8 cellular contexts compared by ENCODE assay signal in genomic region chr1:17551755-17552234, GRCh38. TPM values are rescaled to one million over a fixed set of nuclear protein-coding genes. Genes with fewer than 3 reads are reported as not detected.
DNase-seq lines count a peak whose midpoint lies in the region; ATAC-seq and TF ChIP-seq lines count a peak whose summit lies in the region.

No MANE protein-coding gene starts in this region.

- peak overlapping the region; percentile 9 for H3K9ac ChIP-seq in HUES6 (ENCODE audit: low read length)
- peak overlapping the region; percentile 47 for H3K9ac ChIP-seq in iPS-15b (ENCODE audit: low read depth, low read length)

- H3K4me1 ChIP-seq in HUES6 (ENCODE audit: control insufficient read depth, insufficient read depth, low read length) (peaks cover 54% of the 10 kb centered on the region), iPS-15b (ENCODE audit: control insufficient read depth, insufficient read depth, low read length) (peaks cover 48% of the 10 kb centered on the region), OCI-LY7 (ENCODE audit: insufficient read depth, low read length, poor library complexity, severe bottlenecking) (no peaks in the 10 kb centered on the region)
- H3K4me1 ChIP-seq in naive thymus-derived CD4-positive, alpha-beta T cell (ENCODE audit: control insufficient read depth in 2 of 2, insufficient read depth in 2 of 2, low read length in 2 of 2) = no peaks in the 10 kb centered on the region

- DNase-seq in amniotic epithelial cell (ENCODE audit: low read depth) (peak; percentile 45), stromal cell of bone marrow (ENCODE audit: low read depth) (peak; percentile 58), OCI-LY7 (ENCODE audit: low spot score) (no peak)
- no peak for DNase-seq in naive thymus-derived CD4-positive, alpha-beta T cell

- H3K9me2 ChIP-seq in OCI-LY7 (ENCODE audit: insufficient read depth, low read length) = no peaks in the 10 kb centered on the region

- peaks cover 2 to 30% (median 11%) of the 10 kb centered on the region in 5 donors for H3K27me3 Mint-ChIP-seq in naive thymus-derived CD4-positive, alpha-beta T cell

- H3K27ac ChIP-seq in HUES6 (ENCODE audit: low read depth, low read length) = 0 out of 2 replicates have a peak overlapping the region, but pooled peaks have one; percentile 12
- H3K27ac ChIP-seq in naive thymus-derived CD4-positive, alpha-beta T cell (ENCODE audit: low read depth, low read length) = no peak overlapping the region
- no peak overlapping the region for H3K27ac ChIP-seq in OCI-LY7 (ENCODE audit: low read depth, low read length, poor library complexity, severe bottlenecking)

- no peaks in the 10 kb centered on the region for H3K4me1 Mint-ChIP-seq in naive thymus-derived CD4-positive, alpha-beta T cell

- no peak overlapping the region for H3K27ac Mint-ChIP-seq in naive thymus-derived CD4-positive, alpha-beta T cell

- ATAC-seq in GM21619 (IDR thresholded peaks at IDR 0.05; ENCODE audit: unreplicated experiment) = no peak
- no peak for ATAC-seq in naive thymus-derived CD4-positive, alpha-beta T cell
- no peak for ATAC-seq in HG02870 (IDR thresholded peaks at IDR 0.05; ENCODE audit: unreplicated experiment)

- POLR2A ChIA-PET in naive thymus-derived CD4-positive, alpha-beta T cell (lab: Charles Lee) = no interaction called here
- POLR2A ChIA-PET in OCI-LY7 (lab: Charles Lee) = interaction anchor here (0.6 to 2.1 kb wide), 2 partner anchors 11 to 15 kb away, joined by 6 read pairs; no protein-coding TSS in a partner anchor

- H3K9me3 Mint-ChIP-seq in naive thymus-derived CD4-positive, alpha-beta T cell = no peaks in the 10 kb centered on the region

- no TSS peak for BruUV-seq in OCI-LY7 (replicated peaks; lab: Mats Ljungman, UMichigan)

- no peaks in the 10 kb centered on the region for H3K36me3 ChIP-seq in HUES6 (ENCODE audit: control insufficient read depth, insufficient read depth, low read length)
- H3K36me3 ChIP-seq in iPS-15b (ENCODE audit: control insufficient read depth, insufficient read depth, low read length) = no peaks in the 10 kb centered on the region
- no peaks in the 10 kb centered on the region for H3K36me3 ChIP-seq in naive thymus-derived CD4-positive, alpha-beta T cell (ENCODE audit: control insufficient read depth in 2 of 3, insufficient read depth in 3 of 3, low read length in 3 of 3)
- H3K36me3 ChIP-seq in OCI-LY7 (ENCODE audit: insufficient read depth, low read length) = no peaks in the 10 kb centered on the region

- CTCF ChIA-PET in naive thymus-derived CD4-positive, alpha-beta T cell (lab: Charles Lee) = no interaction called here
- CTCF ChIA-PET in OCI-LY7 (lab: Charles Lee; ENCODE audit: unreplicated experiment) = interaction anchor here (0.5 kb wide), 1 partner anchor 17 kb away, joined by 3 read pairs; no protein-coding TSS in a partner anchor

- no peaks in the 10 kb centered on the region for H4K20me1 ChIP-seq in OCI-LY7 (ENCODE audit: insufficient read depth, low read length)

- H3K9me3 ChIP-seq in HUES6 (ENCODE audit: control insufficient read depth, insufficient read depth, low read depth, low read length) (no peaks in the 10 kb centered on the region), iPS-15b (ENCODE audit: control insufficient read depth, insufficient read depth, low read length) (no peaks in the 10 kb centered on the region), OCI-LY7 (ENCODE audit: low read length) (no peaks in the 10 kb centered on the region)
- no peaks in the 10 kb centered on the region for H3K9me3 ChIP-seq in naive thymus-derived CD4-positive, alpha-beta T cell (ENCODE audit: control insufficient read depth in 2 of 3, low read length in 3 of 3)

- H3K79me2 ChIP-seq in OCI-LY7 (ENCODE audit: insufficient read depth, low read depth, low read length) = no peaks in the 10 kb centered on the region

- H3K4me2 ChIP-seq in OCI-LY7 (ENCODE audit: low read length) = no peak overlapping the region

- no peak for TF ChIP-seq CTCF in OCI-LY7 (conservative IDR thresholded peaks at IDR 0.05; ENCODE audit: low read length)

- intact Hi-C loops in naive thymus-derived CD4-positive, alpha-beta T cell (cut with micrococcal nuclease) = no loop called here
- intact Hi-C loops in OCI-LY7 (cut with micrococcal nuclease; ENCODE audit: unreplicated experiment) = no loop called here

- no peak overlapping the region for H3K4me3 Mint-ChIP-seq in naive thymus-derived CD4-positive, alpha-beta T cell

- no peak overlapping the region for H2AFZ ChIP-seq in OCI-LY7 (ENCODE audit: low read length)

- H3K4me3 ChIP-seq in HUES6 (ENCODE audit: low read depth, low read length) = no peak overlapping the region
- H3K4me3 ChIP-seq in iPS-15b (ENCODE audit: low read depth, low read length) = no peak overlapping the region
- no peak overlapping the region for H3K4me3 ChIP-seq in naive thymus-derived CD4-positive, alpha-beta T cell (ENCODE audit: low read length)
- no peak overlapping the region for H3K4me3 ChIP-seq in OCI-LY7 (ENCODE audit: low read depth, low read length, poor library complexity, severe bottlenecking)

- no peaks in the 10 kb centered on the region for H3K36me3 Mint-ChIP-seq in naive thymus-derived CD4-positive, alpha-beta T cell

- H3K27me3 ChIP-seq in HUES6 (ENCODE audit: control insufficient read depth, insufficient read depth, low read length) = no peaks in the 10 kb centered on the region
- H3K27me3 ChIP-seq in iPS-15b (ENCODE audit: control insufficient read depth, insufficient read depth, low read length) = no peaks in the 10 kb centered on the region
- peaks cover 0 to 4% of the 10 kb centered on the region in 2 donors for H3K27me3 ChIP-seq in naive thymus-derived CD4-positive, alpha-beta T cell (ENCODE audit: control insufficient read depth in 2 of 2, insufficient read depth in 2 of 2, low read length in 2 of 2)

RNA-seq across cellular contexts. Expression of gene ARHGEF10L, which starts 12.3 kb away (rescaled TPM):
- total RNA-seq in naive thymus-derived CD4-positive, alpha-beta T cell = 10 to 100 TPM in 1 of 5 experiments, under 1 TPM in 3, not detected in 1; 0.59 to 19.7 (median 0.84) TPM
- polyA plus RNA-seq in naive thymus-derived CD4-positive, alpha-beta T cell = not detected
- 0.39 TPM in 1 of 2 replicates, not detected in the other for total RNA-seq in OCI-LY7 (2014; rRNA removed; shearing (Covaris generic))
- 2.3 and 2.4 TPM in 2 replicates for total RNA-seq in OCI-LY7 (2022)

Comparison
In these comparisons a context has a peak if more than half of its experiments do, and no peak if none do; other contexts are left out.
1. DNase-seq: peak in amniotic epithelial cell (single experiment) and stromal cell of bone marrow (single experiment); none in naive thymus-derived CD4-positive, alpha-beta T cell (0 of 9) and OCI-LY7 (single experiment).